ENCODE assay signal across 9 cellular contexts in the genomic region with DNA sequence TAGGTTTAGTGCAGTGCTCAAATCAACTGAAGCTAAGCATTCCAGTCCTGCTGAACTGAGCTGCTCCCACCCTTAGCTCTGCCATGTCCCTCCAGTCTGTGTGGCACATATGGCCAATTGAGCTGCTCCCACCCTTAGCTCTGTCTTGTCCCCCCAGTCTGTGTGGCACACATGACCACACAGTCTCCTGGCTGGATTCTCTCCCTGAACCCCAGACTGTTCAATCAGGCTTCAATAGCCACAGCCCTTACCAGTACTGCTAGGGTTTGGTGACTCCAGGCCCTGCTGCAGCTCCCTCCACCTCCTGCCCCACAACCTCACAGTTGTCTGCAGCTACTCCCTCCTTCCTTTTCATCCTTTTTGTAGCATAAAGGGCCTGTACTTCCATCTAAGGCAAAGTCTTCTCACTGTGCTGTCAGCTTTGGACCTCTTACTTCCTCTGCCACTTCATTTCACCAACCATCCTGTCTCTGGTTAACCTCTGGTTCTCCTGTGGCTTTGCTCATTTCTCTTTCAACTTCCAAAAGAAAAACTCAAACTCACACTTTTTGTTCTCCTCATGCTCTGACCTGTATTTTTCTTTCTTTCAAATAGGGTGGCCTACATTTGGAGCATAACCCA. TPM values are rescaled to one million over a fixed set of nuclear protein-coding genes. Genes with fewer than 3 reads are reported as not detected.
DNase-seq lines count a peak whose midpoint lies in the region; ATAC-seq, FAIRE-seq and TF ChIP-seq lines count a peak whose summit lies in the region.
"Had no signal": no experiment of that assay in that cellular context is flagged by ENCODE, and none has a peak within 500 bp of the region (broad histone marks: within the 10 kb centered on the region; RNA-seq: fewer than 3 reads in every experiment).

No MANE protein-coding gene starts in this region.

- no peaks in the 10 kb centered on the region for H3K4me1 Mint-ChIP-seq in Caco-2 (ENCODE audit: low read depth, unreplicated experiment)

- H3K9me3 ChIP-seq in OCI-LY3 (ENCODE audit: insufficient read depth, low read length) (no peaks in the 10 kb centered on the region), Caco-2 (no peaks in the 10 kb centered on the region)

- H3K27me3 ChIP-seq in OCI-LY3 (ENCODE audit: low read depth, low read length), result no peaks in the 10 kb centered on the region
- no peaks in the 10 kb centered on the region for H3K27me3 ChIP-seq in Caco-2 (replicated peaks; ENCODE audit: control insufficient read depth, insufficient read depth, low read length)

- peak; percentile 45 for FAIRE-seq in GM19239 (lab: Jason Lieb, UNC)

- no peak for TF ChIP-seq CTCF in GM10266 (IDR thresholded peaks at IDR 0.05; ENCODE audit: control insufficient read depth, insufficient read depth, low read depth, missing control alignments)
- no peak for TF ChIP-seq CTCF in OCI-LY3 (IDR thresholded peaks at IDR 0.05; ENCODE audit: low read depth, low read length)
- no peak for TF ChIP-seq CTCF in Caco-2 (IDR thresholded peaks at IDR 0.05; ENCODE audit: insufficient read depth in 1 of 2, low read depth in 1 of 2, low read length in 1 of 2, severe bottlenecking in 1 of 2, unreplicated experiment in 1 of 2)

- no peaks in the 10 kb centered on the region for H3K27me3 Mint-ChIP-seq in Caco-2 (ENCODE audit: insufficient read depth, unreplicated experiment)

- peak overlapping the region; percentile 60 for H3K4me2 ChIP-seq in OCI-LY3 (ENCODE audit: low read length)

- peak overlapping the region; percentile 52; the same call in 1 of the 2 replicates for H3K9ac ChIP-seq in OCI-LY3 (ENCODE audit: low read length)

- H3K36me3 Mint-ChIP-seq in Caco-2 (ENCODE audit: insufficient read depth, unreplicated experiment), result no peaks in the 10 kb centered on the region

- H3K36me3 ChIP-seq in OCI-LY3 (replicated peaks; ENCODE audit: low read depth, low read length), result peaks cover 4% of the 10 kb centered on the region
- H3K36me3 ChIP-seq in Caco-2 (ENCODE audit: control insufficient read depth, insufficient read depth, low read length), result no peaks in the 10 kb centered on the region

- peaks cover 11% of the 10 kb centered on the region for H3K9me3 Mint-ChIP-seq in Caco-2 (ENCODE audit: unreplicated experiment)

- DNase-seq in GM10266 (ENCODE audit: extremely low spot score) (peak; percentile 13), GM19239 (ENCODE audit: insufficient read length, low spot score) (no peak), NCI-H2029 treated with DMSO at 0.1 percent for 48 hours (lab: John Stamatoyannopoulos, UW) (no peak), Caco-2 (no peak), GM19240 (ENCODE audit: insufficient read length, low spot score) (no peak), HEK293T (ENCODE audit: extremely low spot score) (no peak)

- peak; percentile 78 for ATAC-seq in HG02884 (IDR thresholded peaks at IDR 0.05; ENCODE audit: unreplicated experiment)

- intact Hi-C loops in Caco-2 (cut with micrococcal nuclease; ENCODE audit: unreplicated experiment), result no loop called here

- CTCF ChIA-PET in Caco-2 (lab: Charles Lee) (no interaction called here), HEK293T (lab: Yijun Ruan, JAX) (no interaction called here)

- no peak overlapping the region for H3K4me3 Mint-ChIP-seq in Caco-2 (ENCODE audit: unreplicated experiment)

- H3K27ac Mint-ChIP-seq in Caco-2 (ENCODE audit: unreplicated experiment), result no peak overlapping the region

- peak overlapping the region; percentile 21 for H3K4me3 ChIP-seq in OCI-LY3 (ENCODE audit: low read length)
- H3K4me3 ChIP-seq in Caco-2 (ENCODE audit: low read depth, low read length), result no peak overlapping the region

- H3K4me1 ChIP-seq in OCI-LY3 (ENCODE audit: low read length) (peaks cover 41% of the 10 kb centered on the region), Caco-2 (peaks cover 7% of the 10 kb centered on the region; the same call in 1 of the 2 replicates)

- H4K20me1 ChIP-seq in OCI-LY3 (ENCODE audit: insufficient read depth, low read length), result no peaks in the 10 kb centered on the region

- POLR2A ChIA-PET in Caco-2 (lab: Charles Lee), result interaction anchor here (0.6 kb wide), 1 partner anchor 642 kb away, joined by 3 read pairs; no protein-coding TSS in a partner anchor
- POLR2A ChIA-PET in HEK293T (lab: Yijun Ruan, JAX), result no interaction called here

- peak overlapping the region; percentile 66 for H3K27ac ChIP-seq in OCI-LY3 (ENCODE audit: low read length)

- no TSS peak for BruUV-seq in Caco-2 (replicated peaks; lab: Mats Ljungman, UMichigan)

- H3K79me2 ChIP-seq in OCI-LY3 (ENCODE audit: low read length), result no peaks in the 10 kb centered on the region

- no peak overlapping the region for H2AFZ ChIP-seq in OCI-LY3 (ENCODE audit: low read depth, low read length)

TF ChIP-seq in HEK293T, 16 proteins besides CTCF, POLR2A, EP300 and RAD21:
- TF ChIP-seq CTBP1 (IDR thresholded peaks at IDR 0.05; ENCODE audit: borderline replicate concordance), result no peak
- TF ChIP-seq HDGF (IDR thresholded peaks at IDR 0.05; ENCODE audit: borderline replicate concordance), result no peak
- TF ChIP-seq PKNOX1 (IDR thresholded peaks at IDR 0.05), result no peak
- no peak for TF ChIP-seq BHLHE40 (IDR thresholded peaks at IDR 0.05; ENCODE audit: borderline replicate concordance)
- TF ChIP-seq L3MBTL2 (conservative IDR thresholded peaks at IDR 0.05), result no peak
- no peak for TF ChIP-seq SP1 (IDR thresholded peaks at IDR 0.05)
- no peak for TF ChIP-seq ZNF384 (IDR thresholded peaks at IDR 0.05)

RNA-seq across cellular contexts. Expression of gene ADAMTS12, which starts 50.8 kb away (rescaled TPM):
- 0.35 TPM in 1 of 2 replicates, not detected in the other for total RNA-seq in Caco-2 (2022)
- total RNA-seq: T-helper 1 cell treated with Interleukin-12 subunit alpha and Interleukin-12 subunit beta and Interleukin-4 antibody, amounts not matched to agents 30 ng/mL and 1 ng/mL, for 36 hours had no signal
